In the genomic region with DNA sequence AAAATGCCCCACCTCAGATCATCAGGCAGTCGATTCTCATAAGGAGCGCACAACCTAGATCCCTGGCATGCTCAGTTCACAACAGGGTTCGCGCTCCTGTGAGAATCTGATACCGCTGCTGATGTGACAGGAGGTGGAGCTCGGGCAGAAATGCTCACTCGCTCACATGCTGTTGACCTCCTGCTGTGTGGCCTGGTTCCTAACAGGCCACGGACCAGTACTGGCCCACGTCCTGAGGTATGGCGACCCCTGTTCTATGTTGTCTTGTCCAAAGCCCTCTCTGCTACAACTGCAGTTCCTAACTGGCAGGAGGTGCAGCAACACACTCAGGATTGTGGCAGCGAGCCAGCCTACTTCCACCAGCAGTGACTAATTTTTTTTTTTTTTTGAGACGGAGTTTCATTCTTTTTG, we compare ENCODE assay signal across 9 cellular contexts.
DNase-seq lines count a peak whose midpoint lies in the region; TF ChIP-seq lines count a peak whose summit lies in the region.
"Had no signal": no experiment of that assay in that cellular context is flagged by ENCODE, and none has a peak within 500 bp of the region (broad histone marks: within the 10 kb centered on the region; RNA-seq: fewer than 3 reads in every experiment).

No MANE protein-coding gene starts in this region.

- H3F3A ChIP-seq in SK-N-SH (replicated peaks; ENCODE audit: insufficient read depth) = peaks cover 6% of the 10 kb centered on the region

- H3K27me3 ChIP-seq in SK-N-SH (ENCODE audit: insufficient read depth) (no peaks in the 10 kb centered on the region), skeletal muscle tissue (ENCODE audit: control insufficient read depth in 3 of 3, insufficient read depth in 3 of 3, low read length in 3 of 3) (no peaks in the 10 kb centered on the region)

- no peaks in the 10 kb centered on the region for H3K9me2 ChIP-seq in SK-N-SH

- H3K4me1 ChIP-seq in SK-N-SH (ENCODE audit: control insufficient read depth in 1 of 2, insufficient read depth in 2 of 2, low read depth in 1 of 2, low read length in 1 of 2) (peaks cover 0 to 9% of the 10 kb centered on the region in 2 experiments; a peak in 1 of 4 replicates), skeletal muscle tissue (ENCODE audit: control insufficient read depth in 3 of 3, insufficient read depth in 3 of 3, low read length in 3 of 3) (peaks cover 0 to 5% (median 0%) of the 10 kb centered on the region in 3 donors)

- H3K9me3 ChIP-seq in SK-N-SH (no peaks in the 10 kb centered on the region), skeletal muscle tissue (ENCODE audit: control insufficient read depth in 3 of 3, low read length in 3 of 3) (no peaks in the 10 kb centered on the region)

- TF ChIP-seq EP300 in SK-N-SH (IDR thresholded peaks at IDR 0.05; ENCODE audit: borderline replicate concordance in 1 of 2, low read depth in 1 of 2, low read length in 1 of 2) = no peak

- POLR2A ChIA-PET in SK-N-SH (lab: Yijun Ruan, JAX) = no interaction called here

- H3K36me3 ChIP-seq in SK-N-SH (replicated peaks in 1 of 2; ENCODE audit: control insufficient read depth in 1 of 2, insufficient read depth in 2 of 2, low read length in 1 of 2) (peaks cover 6 to 7% of the 10 kb centered on the region in 2 experiments), skeletal muscle tissue (ENCODE audit: control insufficient read depth in 3 of 3, insufficient read depth in 3 of 3, low read length in 3 of 3) (peaks cover 17 to 31% (median 28%) of the 10 kb centered on the region in 3 donors)

- H3K9ac ChIP-seq in SK-N-SH = no peak overlapping the region
- no peak overlapping the region for H3K9ac ChIP-seq in skeletal muscle tissue (ENCODE audit: low read depth in 1 of 3, low read length in 3 of 3)
- H3K9ac ChIP-seq: KMS-11 had no signal

- no peak overlapping the region; a peak in 1 of 4 replicates for H3K27ac ChIP-seq in SK-N-SH (ENCODE audit: low read depth in 2 of 2, low read length in 1 of 2)
- peak overlapping the region; percentile 25 for H3K27ac ChIP-seq in skeletal muscle tissue (ENCODE audit: low read depth, low read length)
- H3K27ac ChIP-seq: KMS-11 had no signal

- CTCF ChIA-PET in SK-N-SH (lab: Yijun Ruan, JAX) = interaction anchor here (1.9 kb wide), 1 partner anchor 9 kb away, joined by 4 read pairs; no protein-coding TSS in a partner anchor

- no peak overlapping the region for H2AFZ ChIP-seq in SK-N-SH (ENCODE audit: low read depth)

- H3K79me2 ChIP-seq in SK-N-SH (ENCODE audit: insufficient read depth) = peaks cover 25% of the 10 kb centered on the region; the same call in 1 of the 2 replicates

- no peak overlapping the region for H3K4me2 ChIP-seq in SK-N-SH
- H3K4me2 ChIP-seq: KMS-11 had no signal

- 0 out of 2 replicates have a peak, but pooled peaks cover 6% of the 10 kb centered on the region for H4K20me1 ChIP-seq in SK-N-SH (ENCODE audit: insufficient read depth)

- no peak overlapping the region for H3K4me3 ChIP-seq in SK-N-SH (ENCODE audit: low read depth in 2 of 2, low read length in 1 of 2)
- H3K4me3 ChIP-seq in fibroblast of the aortic adventitia (ENCODE audit: low read depth, low read length) = no peak overlapping the region
- H3K4me3 ChIP-seq in skeletal muscle tissue (ENCODE audit: low read length in 3 of 3) = no peak overlapping the region

- TF ChIP-seq CTCF in SK-N-SH (IDR thresholded peaks at IDR 0.05) (no peak), fibroblast of the aortic adventitia (IDR thresholded peaks at IDR 0.05; ENCODE audit: insufficient read depth, low read length) (no peak)

- WGBS in SK-N-SH (ENCODE audit: low lambda C conversion rate) = 73% methylated on average over 7 of the region's 12 CpGs

- peak; percentile 43 for DNase-seq in H4 (ENCODE audit: low spot score)
- no peak for DNase-seq in SK-N-SH
- DNase-seq in fibroblast of the aortic adventitia (ENCODE audit: low read depth) = peak; percentile 86
- DNase-seq in NCI-H524 treated with DMSO at 0.1 percent for 48 hours (lab: John Stamatoyannopoulos, UW) = no peak
- DNase-seq in activated CD4-positive, alpha-beta T cell treated with anti-CD3 and anti-CD28 coated beads for 1 hour = no peak
- DNase-seq in SW480 (ENCODE audit: low spot score) = no peak
- DNase-seq: activated B cell treated with CpG ODN at 0.5 μM for 24 hours had no signal

- TF ChIP-seq RAD21 in SK-N-SH (IDR thresholded peaks at IDR 0.05; ENCODE audit: low read length) = no peak

TF ChIP-seq in SK-N-SH, 30 proteins besides CTCF, POLR2A, EP300 and RAD21:
- TF ChIP-seq ZBTB33 (IDR thresholded peaks at IDR 0.05; ENCODE audit: borderline replicate concordance, low read depth) (no peak), IRF3 (IDR thresholded peaks at IDR 0.05; ENCODE audit: low read depth, low read length) (no peak), NFIC (IDR thresholded peaks at IDR 0.05; ENCODE audit: borderline replicate concordance) (peak; percentile 62), SMC3 (IDR thresholded peaks at IDR 0.05; ENCODE audit: low read depth, low read length) (no peak)

Comparison
In these comparisons a context has a peak if more than half of its experiments do, and no peak if none do; other contexts are left out.
1. DNase-seq: peak in H4 (single experiment) and fibroblast of the aortic adventitia (single experiment); none in SK-N-SH (single experiment), NCI-H524 treated with DMSO at 0.1 percent for 48 hours (single experiment), activated CD4-positive, alpha-beta T cell treated with anti-CD3 and anti-CD28 coated beads for 1 hour (single experiment) and SW480 (single experiment).